In genomic region chr3:171788546-171789351, GRCh38 we compare ENCODE assay signal across 8 cellular contexts.
DNase-seq lines count a peak whose midpoint lies in the region; ATAC-seq lines count a peak whose summit lies in the region.

No MANE protein-coding gene starts in this region.

- DNase-seq in EL (peak; percentile 86), NCI-H2081 (lab: John Stamatoyannopoulos, UW) (peak; percentile 45 to 86), activated gamma-delta T cell treated with Interleukin-2 at 50 U/mL for 16 hours (no peak), NCI-H446 (lab: John Stamatoyannopoulos, UW) (no peak)
- no peak for DNase-seq in stimulated activated CD4-positive, alpha-beta T cell treated with anti-CD3 and anti-CD28 coated beads, Interleukin-2, amount 100 ng/mL, for 24 hours

- no peaks in the 10 kb centered on the region for H3K9me3 ChIP-seq in mucosa of rectum (ENCODE audit: control insufficient read depth in 2 of 2, low read length in 2 of 2)

- H3K4me1 ChIP-seq in mucosa of rectum (ENCODE audit: control insufficient read depth in 2 of 2, insufficient read depth in 2 of 2, low read length in 2 of 2), result peaks cover 5 to 20% of the 10 kb centered on the region in 2 donors

- peak overlapping the region; percentile 66 for H3K27ac ChIP-seq in cingulate gyrus (ENCODE audit: low read depth, low read length)
- H3K27ac ChIP-seq in mucosa of rectum (ENCODE audit: low read depth in 2 of 2, low read length in 2 of 2), result peak overlapping the region; percentile 43 to 49

- ATAC-seq in GM21723 (IDR thresholded peaks at IDR 0.05; ENCODE audit: unreplicated experiment), result no peak

- H3K36me3 ChIP-seq in mucosa of rectum (ENCODE audit: control insufficient read depth in 2 of 2, insufficient read depth in 2 of 2, low read length in 2 of 2), result no peaks in the 10 kb centered on the region

- no peak overlapping the region for H3K4me3 ChIP-seq in mucosa of rectum (ENCODE audit: low read length in 2 of 2)

- no peak overlapping the region for H3K9ac ChIP-seq in mucosa of rectum (ENCODE audit: low read depth in 1 of 2, low read length in 2 of 2)

- no peaks in the 10 kb centered on the region for H3K27me3 ChIP-seq in mucosa of rectum (ENCODE audit: control insufficient read depth in 2 of 2, insufficient read depth in 2 of 2, low read length in 2 of 2)

Comparison
In these comparisons a context has a peak if more than half of its experiments do, and no peak if none do; other contexts are left out.
1. DNase-seq: peak in EL (single experiment) and NCI-H2081 (2 of 2); none in stimulated activated CD4-positive, alpha-beta T cell treated with anti-CD3 and anti-CD28 coated beads, Interleukin-2, amount 100 ng/mL, for 24 hours (0 of 2), activated gamma-delta T cell treated with Interleukin-2 at 50 U/mL for 16 hours (single experiment) and NCI-H446 (0 of 2).